In the genomic region with DNA sequence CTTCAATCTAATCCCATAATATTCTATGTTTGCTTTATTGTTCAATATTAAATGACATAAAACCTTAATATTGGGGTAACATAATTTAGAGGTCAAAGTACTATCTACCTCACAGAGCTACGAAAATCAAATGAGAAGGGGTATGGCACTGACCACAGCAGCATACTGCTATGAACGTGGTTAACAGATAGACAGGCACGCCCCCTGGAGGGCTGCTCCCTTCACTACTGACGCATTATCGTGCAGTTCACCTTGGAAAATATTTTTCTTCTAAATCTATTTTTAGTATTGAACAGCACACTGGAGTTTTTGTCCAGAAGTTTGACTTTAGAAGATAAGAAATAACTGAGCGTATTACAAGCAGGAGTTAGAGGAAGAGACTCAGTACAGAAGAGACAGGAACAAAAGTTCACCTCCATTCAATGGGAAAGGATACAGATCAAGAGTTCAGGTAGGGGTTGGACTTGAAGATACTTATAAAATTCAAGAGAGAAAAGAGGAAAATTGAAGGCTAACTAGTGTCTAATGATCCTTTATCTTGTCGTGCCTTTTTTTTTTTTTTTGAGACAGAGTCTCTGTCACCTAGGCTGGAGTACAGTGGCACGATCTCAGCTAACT, we compare ENCODE assay signal across 8 cellular contexts. TPM values are rescaled to one million over a fixed set of nuclear protein-coding genes. Genes with fewer than 3 reads are reported as not detected.
DNase-seq lines count a peak whose midpoint lies in the region; ATAC-seq and TF ChIP-seq lines count a peak whose summit lies in the region.

No MANE protein-coding gene starts in this region.

- no peaks in the 10 kb centered on the region for H3K27me3 Mint-ChIP-seq in activated T-helper 17 cell treated with anti-CD3 and anti-CD28 coated beads, Interleukin-2, amount 50 U/mL, for 72 hours

- POLR2A ChIA-PET in BJ (lab: Charles Lee), result no interaction called here

- no peaks in the 10 kb centered on the region for H3K36me3 ChIP-seq in BJ (ENCODE audit: control insufficient read depth, insufficient read depth, low read length)

- H3K27ac Mint-ChIP-seq in activated T-helper 17 cell treated with anti-CD3 and anti-CD28 coated beads, Interleukin-2, amount 50 U/mL, for 72 hours, result no peak overlapping the region

- H3K4me1 Mint-ChIP-seq in activated T-helper 17 cell treated with anti-CD3 and anti-CD28 coated beads, Interleukin-2, amount 50 U/mL, for 72 hours, result no peaks in the 10 kb centered on the region

- H3K4me3 Mint-ChIP-seq in activated T-helper 17 cell treated with anti-CD3 and anti-CD28 coated beads, Interleukin-2, amount 50 U/mL, for 72 hours, result no peak overlapping the region

- CTCF ChIA-PET in BJ (lab: Yijun Ruan, JAX), result interaction anchor here (0.7 to 1.7 kb wide), 2 partner anchors 86 to 372 kb away, joined by 3 to 9 read pairs; no protein-coding TSS in a partner anchor

- no peaks in the 10 kb centered on the region for H3K9me3 Mint-ChIP-seq in activated T-helper 17 cell treated with anti-CD3 and anti-CD28 coated beads, Interleukin-2, amount 50 U/mL, for 72 hours

- TF ChIP-seq CTCF in BJ (IDR thresholded peaks at IDR 0.05; ENCODE audit: insufficient read depth, low read depth, low read length), result peak; percentile 76

- H3K27me3 ChIP-seq in BJ (ENCODE audit: control insufficient read depth, insufficient read depth, low read length), result no peaks in the 10 kb centered on the region

- DNase-seq in BJ (ENCODE audit: low read depth) (no peak), NCI-H510A treated with DMSO at 0.1 percent for 48 hours (lab: John Stamatoyannopoulos, UW) (peak; percentile 21), cardiac septum (ENCODE audit: low spot score) (peak; percentile 74), retina (peak; percentile 49), NCI-H2107 treated with DMSO at 0.1 percent for 48 hours (lab: John Stamatoyannopoulos, UW; ENCODE audit: unreplicated experiment) (no peak)

- intact Hi-C loops in cardiac septum (cut with DNase I), result loop anchor here (5.0 to 10.0 kb wide), 2 partner anchors 372 to 539 kb away; no protein-coding TSS in a partner anchor

- peak; percentile 99 for ATAC-seq in GM18861 (IDR thresholded peaks at IDR 0.05; ENCODE audit: unreplicated experiment)
- peak; percentile 97 for ATAC-seq in HG02981 (IDR thresholded peaks at IDR 0.05; ENCODE audit: unreplicated experiment)
- peak; percentile 52 for ATAC-seq in activated T-helper 17 cell treated with anti-CD3 and anti-CD28 coated beads, Interleukin-2, amount 50 U/mL, for 72 hours (replicated peaks)

- no peak overlapping the region for H3K4me3 ChIP-seq in BJ (ENCODE audit: low read depth, low read length)

- H3K36me3 Mint-ChIP-seq in activated T-helper 17 cell treated with anti-CD3 and anti-CD28 coated beads, Interleukin-2, amount 50 U/mL, for 72 hours (ENCODE audit: low read depth), result peaks cover 86% of the 10 kb centered on the region

RNA-seq across cellular contexts. Expression of gene MAP9, which starts 22.7 kb away (rescaled TPM):
- polyA plus RNA-seq in BJ (2011; rRNA removed), result 3.3 and 7.4 TPM in 2 replicates
- polyA minus RNA-seq in BJ (2011; rRNA and poly(A)+ RNA removed), result 2.6 and 3.3 TPM in 2 replicates
- total RNA-seq in activated T-helper 17 cell treated with anti-CD3 and anti-CD28 coated beads, Interleukin-2, amount 50 U/mL, for 72 hours, result 1 to 10 TPM; 6.0 to 7.6 TPM
- 9.3 TPM for total RNA-seq in cardiac septum

Comparison
In these comparisons a context has a peak if more than half of its experiments do, and no peak if none do; other contexts are left out.
1. DNase-seq: peak in NCI-H510A treated with DMSO at 0.1 percent for 48 hours (single experiment), cardiac septum (single experiment) and retina (single experiment); none in BJ (single experiment) and NCI-H2107 treated with DMSO at 0.1 percent for 48 hours (single experiment).
2. Peak in every context shown above with its lines, with median percentiles within 50 percentile points of each other: ATAC-seq.